21 cellular contexts compared by ENCODE assay signal in genomic region chr16:10485698-10486382, GRCh38.
DNase-seq lines count a peak whose midpoint lies in the region; ATAC-seq, FAIRE-seq and TF ChIP-seq lines count a peak whose summit lies in the region.
"Had no signal": no experiment of that assay in that cellular context is flagged by ENCODE, and none has a peak within 500 bp of the region (broad histone marks: within the 10 kb centered on the region; RNA-seq: fewer than 3 reads in every experiment).

No MANE protein-coding gene starts in this region.

- H3K27me3 Mint-ChIP-seq in CD8-positive, alpha-beta memory T cell, result no peaks in the 10 kb centered on the region
- H3K27me3 Mint-ChIP-seq: activated CD4-positive, alpha-beta T cell treated with anti-CD3 and anti-CD28 coated beads for 36 hours; activated naive CD8-positive, alpha-beta T cell had no signal

- peaks cover 6 to 57% (median 36%) of the 10 kb centered on the region in 5 donors for H3K9me3 Mint-ChIP-seq in CD8-positive, alpha-beta memory T cell

- no peaks in the 10 kb centered on the region for H3K4me1 ChIP-seq in CD8-positive, alpha-beta memory T cell (ENCODE audit: insufficient read depth, low read length)
- no peaks in the 10 kb centered on the region for H3K4me1 ChIP-seq in PC-3 (ENCODE audit: insufficient read depth, low read length)
- H3K4me1 ChIP-seq in foreskin keratinocyte, result no peaks in the 10 kb centered on the region
- H3K4me1 ChIP-seq: sigmoid colon had no signal

- no peak overlapping the region for H2AFZ ChIP-seq in PC-3 (ENCODE audit: low read length)

- no peaks in the 10 kb centered on the region for H3K27me3 ChIP-seq in CD8-positive, alpha-beta memory T cell (ENCODE audit: insufficient read depth, low read length, poor library complexity, severe bottlenecking)
- no peaks in the 10 kb centered on the region for H3K27me3 ChIP-seq in PC-3 (ENCODE audit: low read length)
- no peaks in the 10 kb centered on the region for H3K27me3 ChIP-seq in foreskin keratinocyte
- H3K27me3 ChIP-seq: sigmoid colon had no signal

- BruUV-seq in PC-3 (replicated peaks; lab: Mats Ljungman, UMichigan), result no TSS peak

- no peak overlapping the region for H3K4me2 ChIP-seq in PC-3 (ENCODE audit: low read length)

- peaks cover 17 to 39% (median 23%) of the 10 kb centered on the region in 3 donors for H3K36me3 Mint-ChIP-seq in CD8-positive, alpha-beta memory T cell

- H3K27ac ChIP-seq in CD8-positive, alpha-beta memory T cell (ENCODE audit: low read depth, low read length), result peak overlapping the region; percentile 39
- H3K27ac ChIP-seq in PC-3 (ENCODE audit: low read length) (no peak overlapping the region), foreskin keratinocyte (no peak overlapping the region)
- H3K27ac ChIP-seq: sigmoid colon, thoracic aorta had no signal

- no peak for DNase-seq in CD8-positive, alpha-beta memory T cell
- DNase-seq in LoVo (ENCODE audit: low spot score), result peak; percentile 23
- peak; percentile 11 for DNase-seq in PC-3
- DNase-seq in foreskin keratinocyte, result peak; percentile 21 to 32
- DNase-seq in frontal cortex (ENCODE audit: low spot score in 2 of 2), result no peak
- DNase-seq: activated CD4-positive, alpha-beta T cell treated with anti-CD3 and anti-CD28 coated beads for 36 hours; C1 segment of cervical spinal cord; DMS 273 treated with DMSO at 0.1 percent for 48 hours; foreskin fibroblast; mesenchymal stem cell; NCI-H1694 treated with DMSO at 0.1 percent for 48 hours; RPMI8226; sigmoid colon; stimulated activated naive CD4-positive, alpha-beta T cell had no signal

- CTCF ChIA-PET in CD8-positive, alpha-beta memory T cell (lab: Charles Lee), result interaction anchor here (0.9 to 1.4 kb wide), 2 partner anchors 8 to 18 kb away, joined by 3 read pairs; no protein-coding TSS in a partner anchor
- CTCF ChIA-PET in PC-3 (lab: Charles Lee), result no interaction called here

- POLR2A ChIA-PET in CD8-positive, alpha-beta memory T cell (lab: Charles Lee), result interaction anchor here (1.0 kb wide), 1 partner anchor 12 kb away, joined by 3 read pairs; no protein-coding TSS in a partner anchor
- POLR2A ChIA-PET in PC-3 (lab: Charles Lee; ENCODE audit: unreplicated experiment), result no interaction called here

- no peak for TF ChIP-seq CTCF in PC-3 (conservative IDR thresholded peaks at IDR 0.05; ENCODE audit: low read depth, low read length)
- no peak for TF ChIP-seq CTCF in foreskin keratinocyte (conservative IDR thresholded peaks at IDR 0.05)

- intact Hi-C loops in PC-3 (cut with micrococcal nuclease), result no loop called here

- H3K9me2 ChIP-seq in PC-3 (replicated peaks; ENCODE audit: low read length), result no peaks in the 10 kb centered on the region

- H3K4me3 Mint-ChIP-seq in CD8-positive, alpha-beta memory T cell, result no peak overlapping the region
- H3K4me3 Mint-ChIP-seq: activated CD4-positive, alpha-beta T cell treated with anti-CD3 and anti-CD28 coated beads for 36 hours; activated naive CD8-positive, alpha-beta T cell had no signal

- no peak overlapping the region for H3K9ac ChIP-seq in PC-3 (ENCODE audit: low read length)

- ATAC-seq in PC-3 (no peak), foreskin keratinocyte (peak; percentile 75), GM21423 (IDR thresholded peaks at IDR 0.05; ENCODE audit: unreplicated experiment) (no peak), HG02642 (IDR thresholded peaks at IDR 0.05; ENCODE audit: poor library complexity, unreplicated experiment) (no peak), HG03045 (IDR thresholded peaks at IDR 0.05; ENCODE audit: unreplicated experiment) (no peak)
- ATAC-seq: activated CD4-positive, alpha-beta T cell treated with anti-CD3 and anti-CD28 coated beads for 36 hours; GM12878; SK-N-SH treated with all-trans-retinoic acid at 6 μM for 48 hours had no signal

- H3K9me3 ChIP-seq in CD8-positive, alpha-beta memory T cell (ENCODE audit: low read length), result peaks cover 13% of the 10 kb centered on the region
- no peaks in the 10 kb centered on the region for H3K9me3 ChIP-seq in PC-3 (ENCODE audit: low read length)
- H3K9me3 ChIP-seq: thoracic aorta had no signal

- FAIRE-seq in frontal cortex (lab: Jason Lieb, UNC), result no peak
- FAIRE-seq: GM12878 had no signal

- H4K20me1 ChIP-seq in PC-3 (ENCODE audit: low read length), result no peaks in the 10 kb centered on the region

- no peak overlapping the region for H3K27ac Mint-ChIP-seq in CD8-positive, alpha-beta memory T cell
- H3K27ac Mint-ChIP-seq: activated CD4-positive, alpha-beta T cell treated with anti-CD3 and anti-CD28 coated beads for 36 hours; activated naive CD8-positive, alpha-beta T cell had no signal

- no peaks in the 10 kb centered on the region for H3K79me2 ChIP-seq in PC-3 (ENCODE audit: low read length)

- H3K36me3 ChIP-seq in CD8-positive, alpha-beta memory T cell (ENCODE audit: insufficient read depth, low read length), result no peaks in the 10 kb centered on the region
- H3K36me3 ChIP-seq in PC-3 (ENCODE audit: low read depth, low read length), result peaks cover 14% of the 10 kb centered on the region; the same call in 1 of the 2 replicates
- H3K36me3 ChIP-seq: thoracic aorta had no signal

- H3K4me3 ChIP-seq in CD8-positive, alpha-beta memory T cell (ENCODE audit: low read length), result no peak overlapping the region
- H3K4me3 ChIP-seq in PC-3 (ENCODE audit: low read length), result no peak overlapping the region
- H3K4me3 ChIP-seq: GM12878, sigmoid colon, thoracic aorta had no signal

- H3K4me1 Mint-ChIP-seq in CD8-positive, alpha-beta memory T cell, result no peaks in the 10 kb centered on the region
- H3K4me1 Mint-ChIP-seq: activated CD4-positive, alpha-beta T cell treated with anti-CD3 and anti-CD28 coated beads for 36 hours had no signal

- no peaks in the 10 kb centered on the region for H3F3A ChIP-seq in PC-3 (ENCODE audit: low read length, unreplicated experiment)

Comparison
In these comparisons a context has a peak if more than half of its experiments do, and no peak if none do; other contexts are left out.
1. DNase-seq: peak in LoVo (single experiment), PC-3 (single experiment) and foreskin keratinocyte (2 of 2); none in CD8-positive, alpha-beta memory T cell (0 of 5) and frontal cortex (0 of 2).